9 cellular contexts compared by ENCODE assay signal in the genomic region with DNA sequence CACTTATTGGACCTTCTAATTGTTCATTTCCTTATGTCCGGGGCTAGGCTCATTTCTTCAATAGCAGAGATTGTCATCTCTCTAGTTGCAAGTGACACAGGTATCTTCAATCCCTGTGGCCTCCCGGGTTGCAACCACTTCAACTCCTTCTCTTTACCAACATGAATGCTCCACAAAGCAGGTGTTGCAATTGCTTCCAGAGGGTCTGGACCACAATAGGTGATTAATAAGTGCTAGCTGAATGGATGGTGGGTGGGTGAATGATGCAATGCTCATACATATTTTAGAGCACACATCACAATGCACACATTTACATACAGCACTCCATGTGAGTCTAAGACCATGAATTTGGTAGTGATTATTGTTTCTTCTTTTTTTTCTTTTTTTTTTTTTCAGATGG. TPM values are rescaled to one million over a fixed set of nuclear protein-coding genes. Genes with fewer than 3 reads are reported as not detected.
DNase-seq lines count a peak whose midpoint lies in the region; ATAC-seq and TF ChIP-seq lines count a peak whose summit lies in the region.
"Had no signal": no experiment of that assay in that cellular context is flagged by ENCODE, and none has a peak within 500 bp of the region (broad histone marks: within the 10 kb centered on the region; RNA-seq: fewer than 3 reads in every experiment).

No MANE protein-coding gene starts in this region.

- H3K9me3 ChIP-seq in endodermal cell (ENCODE audit: control insufficient read depth, low read length) (no peaks in the 10 kb centered on the region), neutrophil (no peaks in the 10 kb centered on the region)

- H3K4me1 ChIP-seq in endodermal cell (ENCODE audit: control insufficient read depth, insufficient read depth, low read length): peaks cover 30% of the 10 kb centered on the region
- peaks cover 44 to 50% of the 10 kb centered on the region in 2 experiments for H3K4me1 ChIP-seq in neutrophil (ENCODE audit: control insufficient read depth in 1 of 2, insufficient read depth in 1 of 2, low read depth in 1 of 2, low read length in 1 of 2)

- WGBS in endodermal cell (ENCODE audit: insufficient coverage in 1 of 2, insufficient read length in 1 of 2), 2 experiments: 67 to 80% methylated on average over 1 to 2 of the region's 2 CpGs

- no peaks in the 10 kb centered on the region for H3K36me3 ChIP-seq in endodermal cell (ENCODE audit: control insufficient read depth, insufficient read depth, low read length)
- no peaks in the 10 kb centered on the region for H3K36me3 ChIP-seq in neutrophil

- CTCF ChIA-PET in Calu3 (lab: Charles Lee): no interaction called here

- H3K9me3 Mint-ChIP-seq in Calu3 (ENCODE audit: low read depth, unreplicated experiment) (no peaks in the 10 kb centered on the region), endodermal cell (no peaks in the 10 kb centered on the region)
- no peaks in the 10 kb centered on the region for H3K9me3 Mint-ChIP-seq in T-helper 1 cell treated with Interleukin-12 subunit alpha and Interleukin-12 subunit beta and Interleukin-4 antibody, amounts not matched to agents 30 μg/mL and 1 μg/mL, for 36 hours

- H3K27ac Mint-ChIP-seq in Calu3 (ENCODE audit: unreplicated experiment) (peak overlapping the region; percentile 94), endodermal cell (no peak overlapping the region)
- H3K27ac Mint-ChIP-seq in T-helper 1 cell treated with Interleukin-12 subunit alpha and Interleukin-12 subunit beta and Interleukin-4 antibody, amounts not matched to agents 30 μg/mL and 1 μg/mL, for 36 hours: peak overlapping the region; percentile 67

- H3K4me1 Mint-ChIP-seq in Calu3 (ENCODE audit: low read depth, unreplicated experiment) (peaks cover 36% of the 10 kb centered on the region), endodermal cell (peaks cover 49% of the 10 kb centered on the region)
- peaks cover 56% of the 10 kb centered on the region for H3K4me1 Mint-ChIP-seq in T-helper 1 cell treated with Interleukin-12 subunit alpha and Interleukin-12 subunit beta and Interleukin-4 antibody, amounts not matched to agents 30 μg/mL and 1 μg/mL, for 36 hours (ENCODE audit: low read depth)

- ATAC-seq in GM21528 (IDR thresholded peaks at IDR 0.05; ENCODE audit: low FRiP score, unreplicated experiment): no peak

- peak overlapping the region; percentile 31 for H3K4me3 ChIP-seq in endodermal cell (ENCODE audit: low read length)
- H3K4me3 ChIP-seq in neutrophil (ENCODE audit: low read depth in 1 of 2, low read length in 1 of 2): peak overlapping the region; percentile 11 to 97

- DNase-seq in Calu3 (no peak), endodermal cell (no peak), DMS79 (lab: John Stamatoyannopoulos, UW) (no peak), SIG-M5 (lab: John Stamatoyannopoulos, UW) (no peak)
- no peak for DNase-seq in effector CD4-positive, alpha-beta T cell
- DNase-seq: stimulated activated CD8-positive, alpha-beta memory T cell treated with anti-CD3 and anti-CD28 coated beads, Interleukin-4, amount 100 ng/mL, for 48 hours had no signal

- intact Hi-C loops in Calu3 (cut with micrococcal nuclease; ENCODE audit: unreplicated experiment): loop anchor here (5.0 to 10.0 kb wide), 2 partner anchors 163 to 481 kb away; no protein-coding TSS in a partner anchor

- TF ChIP-seq CTCF in Calu3 (IDR thresholded peaks at IDR 0.05; ENCODE audit: unreplicated experiment) (no peak), endodermal cell (conservative IDR thresholded peaks at IDR 0.05) (no peak), neutrophil (IDR thresholded peaks at IDR 0.05) (no peak)

- BruUV-seq in Calu3 (replicated peaks; lab: Mats Ljungman, UMichigan): no TSS peak

- H3K27me3 ChIP-seq in endodermal cell (ENCODE audit: control insufficient read depth, insufficient read depth, low read length, poor library complexity, severe bottlenecking) (peaks cover 4% of the 10 kb centered on the region), neutrophil (peaks cover 17% of the 10 kb centered on the region)

- no peak overlapping the region for H3K9ac ChIP-seq in endodermal cell (ENCODE audit: extremely low read depth, low read length, poor library complexity, severe bottlenecking)

- H3K27ac ChIP-seq in endodermal cell (ENCODE audit: low read depth, low read length) (peak overlapping the region; percentile 82), neutrophil (no peak overlapping the region)

- H3K4me3 Mint-ChIP-seq in Calu3 (ENCODE audit: low read depth, unreplicated experiment): peak overlapping the region; percentile 97
- H3K4me3 Mint-ChIP-seq in T-helper 1 cell treated with Interleukin-12 subunit alpha and Interleukin-12 subunit beta and Interleukin-4 antibody, amounts not matched to agents 30 μg/mL and 1 μg/mL, for 36 hours: peak overlapping the region; percentile 75
- peak overlapping the region; percentile 3 for H3K4me3 Mint-ChIP-seq in endodermal cell

- H3K36me3 Mint-ChIP-seq in Calu3 (ENCODE audit: insufficient read depth, unreplicated experiment) (peaks cover 68% of the 10 kb centered on the region), endodermal cell (ENCODE audit: low read depth) (no peaks in the 10 kb centered on the region)
- H3K36me3 Mint-ChIP-seq in T-helper 1 cell treated with Interleukin-12 subunit alpha and Interleukin-12 subunit beta and Interleukin-4 antibody, amounts not matched to agents 30 μg/mL and 1 μg/mL, for 36 hours (ENCODE audit: low read depth): peaks cover 6% of the 10 kb centered on the region

- H3K27me3 Mint-ChIP-seq in Calu3 (ENCODE audit: unreplicated experiment) (no peaks in the 10 kb centered on the region), endodermal cell (ENCODE audit: insufficient read depth) (peaks cover 11% of the 10 kb centered on the region)
- H3K27me3 Mint-ChIP-seq in T-helper 1 cell treated with Interleukin-12 subunit alpha and Interleukin-12 subunit beta and Interleukin-4 antibody, amounts not matched to agents 30 μg/mL and 1 μg/mL, for 36 hours (ENCODE audit: low read depth): no peaks in the 10 kb centered on the region

RNA-seq across cellular contexts. Expression of gene CEMIP2, which starts 2.6 kb away (rescaled TPM):
- 89.0 and 122 TPM in 2 replicates for total RNA-seq in Calu3 (2022)
- 10 to 100 TPM; 57.9 to 70.1 TPM for total RNA-seq in endodermal cell
- 143 TPM for polyA plus RNA-seq in endodermal cell (2013, experiment 1 of 2)
- polyA plus RNA-seq in endodermal cell (2013, experiment 2 of 2): 152 TPM

Comparison
In these comparisons a context has a peak if more than half of its experiments do, and no peak if none do; other contexts are left out.
1. H3K4me3 Mint-ChIP-seq: peak in every context shown above with its lines; median percentile 97 in Calu3; 75 in T-helper 1 cell treated with Interleukin-12 subunit alpha and Interleukin-12 subunit beta and Interleukin-4 antibody, amounts not matched to agents 30 μg/mL and 1 μg/mL, for 36 hours; 3 in endodermal cell.